Comparison of ENCODE assay signal across 29 cellular contexts in genomic region chr11:17457361-17458104, GRCh38. TPM values are rescaled to one million over a fixed set of nuclear protein-coding genes. Genes with fewer than 3 reads are reported as not detected.
DNase-seq lines count a peak whose midpoint lies in the region; ATAC-seq lines count a peak whose summit lies in the region.
"Had no signal": no experiment of that assay in that cellular context is flagged by ENCODE, and none has a peak within 500 bp of the region (broad histone marks: within the 10 kb centered on the region; RNA-seq: fewer than 3 reads in every experiment).

No MANE protein-coding gene starts in this region.

- DNase-seq in NCI-H524 (lab: John Stamatoyannopoulos, UW) = peak; percentile 11 to 37
- DNase-seq in NCI-H524 treated with DMSO at 0.1 percent for 48 hours (lab: John Stamatoyannopoulos, UW) = no peak
- peak; percentile 49 for DNase-seq in MV-4-11 (lab: John Stamatoyannopoulos, UW)
- peak; percentile 32 for DNase-seq in pons (ENCODE audit: low spot score)
- no peak for DNase-seq in left ventricle myocardium superior
- DNase-seq in SIG-M5 (lab: John Stamatoyannopoulos, UW) = no peak
- DNase-seq: 8988T; activated CD4-positive, alpha-beta T cell treated with anti-CD3 and anti-CD28 coated beads, Interleukin-2, amount 10 ng/mL, durations not matched to agents 7 days and 5 days; activated CD8-positive, alpha-beta memory T cell treated with anti-CD3 and anti-CD28 coated beads, Interleukin-2, amount 10 ng/mL, durations not matched to agents 7 days and 5 days; activated naive CD4-positive, alpha-beta T cell treated with anti-CD3 and anti-CD28 coated beads for 36 hours; activated T-cell treated with anti-CD3 and anti-CD28 coated beads, Interleukin-2, amount 50 U/mL, for 72 hours; CD8-positive, alpha-beta memory T cell; dermis blood vessel endothelial cell; IMR-90; kidney; NCI-H1417 treated with DMSO at 0.1 percent for 48 hours; NCI-H2107; NCI-H446 treated with DMSO at 0.1 percent for 48 hours; sigmoid colon; stimulated activated CD4-positive, alpha-beta T cell treated with anti-CD3 and anti-CD28 coated beads, Interleukin-15, amount 100 ng/mL, for 24 hours; stimulated activated naive CD8-positive, alpha-beta T cell treated with anti-CD3 and anti-CD28 coated beads, Interleukin-15, amount 100 ng/mL, for 72 hours; T-helper 2 cell; transverse colon had no signal

- intact Hi-C loops in left ventricle myocardium superior (cut with micrococcal nuclease) = no loop called here

- peak overlapping the region; percentile 35 for H3K27ac ChIP-seq in cingulate gyrus (ENCODE audit: low read depth, low read length)
- H3K27ac ChIP-seq: cardiac muscle cell, sigmoid colon, SJSA1, transverse colon, VCaP had no signal

- ATAC-seq in GM21723 (IDR thresholded peaks at IDR 0.05; ENCODE audit: unreplicated experiment) = no peak
- ATAC-seq in left ventricle myocardium superior = no peak
- ATAC-seq: activated CD8-positive, alpha-beta memory T cell treated with anti-CD3 and anti-CD28 coated beads, Interleukin-2, amount 10 ng/mL, durations not matched to agents 7 days and 5 days; activated T-cell treated with anti-CD3 and anti-CD28 coated beads, Interleukin-2, amount 50 U/mL, for 72 hours; HCT116; stimulated activated naive CD8-positive, alpha-beta T cell treated with anti-CD3 and anti-CD28 coated beads, Interleukin-15, amount 100 ng/mL, for 72 hours had no signal

RNA-seq across cellular contexts. Expression of gene ABCC8, which starts 19.1 kb away (rescaled TPM):
- total RNA-seq in left ventricle myocardium superior = 2.1 TPM
- total RNA-seq: activated CD4-positive, alpha-beta T cell treated with anti-CD3 and anti-CD28 coated beads, Interleukin-2, amount 10 ng/mL, durations not matched to agents 7 days and 5 days; activated naive CD4-positive, alpha-beta T cell treated with anti-CD3 and anti-CD28 coated beads for 36 hours; activated T-cell treated with anti-CD3 and anti-CD28 coated beads, Interleukin-2, amount 50 U/mL, for 72 hours; CD8-positive, alpha-beta memory T cell; dermis blood vessel endothelial cell; IMR-90; SJSA1 had no signal

Comparison
In these comparisons a context has a peak if more than half of its experiments do, and no peak if none do; other contexts are left out.
1. DNase-seq: peak in NCI-H524 (2 of 2), MV-4-11 (single experiment) and pons (single experiment); none in NCI-H524 treated with DMSO at 0.1 percent for 48 hours (single experiment), left ventricle myocardium superior (single experiment) and SIG-M5 (single experiment).